Comparison of ENCODE assay signal across 17 cellular contexts in genomic region chr5:159163700-159164044, GRCh38. TPM values are rescaled to one million over a fixed set of nuclear protein-coding genes. Genes with fewer than 3 reads are reported as not detected.
DNase-seq lines count a peak whose midpoint lies in the region; ATAC-seq, FAIRE-seq and TF ChIP-seq lines count a peak whose summit lies in the region.
"Had no signal": no experiment of that assay in that cellular context is flagged by ENCODE, and none has a peak within 500 bp of the region (broad histone marks: within the 10 kb centered on the region; RNA-seq: fewer than 3 reads in every experiment).

No MANE protein-coding gene starts in this region.

- peaks cover 16% of the 10 kb centered on the region for H3K36me3 Mint-ChIP-seq in activated naive CD4-positive, alpha-beta T cell treated with anti-CD3 and anti-CD28 coated beads for 36 hours (ENCODE audit: low read depth)
- peaks cover 10% of the 10 kb centered on the region for H3K36me3 Mint-ChIP-seq in T-helper 17 cell (ENCODE audit: low read depth)

- dilution Hi-C loops in keratinocyte (cut with MboI; ENCODE audit: extremely low pct_ligation_motif_present, low sequenced_read_pairs) = no loop called here

- CTCF ChIA-PET in activated naive CD4-positive, alpha-beta T cell treated with anti-CD3 and anti-CD28 coated beads for 36 hours (lab: Charles Lee) = interaction anchor here (0.6 to 1.6 kb wide), 3 partner anchors 9 to 153 kb away, joined by 4 to 7 read pairs (median 4); no protein-coding TSS in a partner anchor

- H3K4me3 ChIP-seq in keratinocyte (ENCODE audit: control insufficient read depth in 2 of 3, extremely low read depth in 1 of 3, insufficient read depth in 2 of 3, low read depth in 1 of 3, low read length in 3 of 3) (peak overlapping the region in 1 of 3 experiments; percentile 50), upper lobe of left lung (no peak overlapping the region), foreskin fibroblast (ENCODE audit: low read depth in 1 of 2, low read length in 2 of 2) (no peak overlapping the region)
- H3K4me3 ChIP-seq: colonic mucosa, esophagus muscularis mucosa, skin epidermis had no signal

- peaks cover 20% of the 10 kb centered on the region for H3K4me1 ChIP-seq in keratinocyte (ENCODE audit: control insufficient read depth, extremely low read depth, insufficient read depth, low read length)
- H3K4me1 ChIP-seq in upper lobe of left lung = peaks cover 0 to 17% (median 2%) of the 10 kb centered on the region in 4 donors
- H3K4me1 ChIP-seq: colonic mucosa had no signal

- no peak overlapping the region for H3K4me3 Mint-ChIP-seq in activated naive CD4-positive, alpha-beta T cell treated with anti-CD3 and anti-CD28 coated beads for 36 hours
- no peak overlapping the region for H3K4me3 Mint-ChIP-seq in T-helper 17 cell

- H3K36me3 ChIP-seq in keratinocyte (ENCODE audit: control insufficient read depth in 2 of 2, extremely low read depth in 1 of 2, insufficient read depth in 2 of 2, low read length in 2 of 2) = peaks cover 5 to 6% of the 10 kb centered on the region in 2 experiments
- peaks cover 11 to 76% (median 23%) of the 10 kb centered on the region in 4 donors for H3K36me3 ChIP-seq in upper lobe of left lung

- no peaks in the 10 kb centered on the region for H3K9me3 Mint-ChIP-seq in activated naive CD4-positive, alpha-beta T cell treated with anti-CD3 and anti-CD28 coated beads for 36 hours

- H3K4me1 Mint-ChIP-seq in activated naive CD4-positive, alpha-beta T cell treated with anti-CD3 and anti-CD28 coated beads for 36 hours (ENCODE audit: low read depth) = peaks cover 42% of the 10 kb centered on the region
- peaks cover 16% of the 10 kb centered on the region for H3K4me1 Mint-ChIP-seq in T-helper 17 cell

- H3K9me3 ChIP-seq in T-helper 17 cell (ENCODE audit: control insufficient read depth, low read length, poor library complexity, severe bottlenecking) (no peaks in the 10 kb centered on the region), keratinocyte (ENCODE audit: control insufficient read depth, low read depth, low read length) (no peaks in the 10 kb centered on the region), upper lobe of left lung (no peaks in the 10 kb centered on the region)
- H3K9me3 ChIP-seq: colonic mucosa, esophagus muscularis mucosa, neutrophil had no signal

- intact Hi-C loops in activated naive CD4-positive, alpha-beta T cell treated with anti-CD3 and anti-CD28 coated beads for 36 hours (cut with micrococcal nuclease) = loop anchor here (1.0 to 10.0 kb wide), 4 partner anchors 16 to 1309 kb away; partner anchors contain the start of genes CLINT1 and FAM200C

- peak overlapping the region; percentile 37 for H2AFZ ChIP-seq in keratinocyte (ENCODE audit: control insufficient read depth, low read length)

- peak overlapping the region; percentile 88 for H3K27ac ChIP-seq in keratinocyte (ENCODE audit: control insufficient read depth, insufficient read depth, low read length)
- peak overlapping the region; percentile 14 to 73 (median 33) for H3K27ac ChIP-seq in upper lobe of left lung
- H3K27ac ChIP-seq: colonic mucosa, esophagus muscularis mucosa, neutrophil had no signal

- no peak for ATAC-seq in T-helper 17 cell
- ATAC-seq in upper lobe of left lung (ENCODE audit: low FRiP score in 2 of 2) = peak; percentile 52 to 79

- peak overlapping the region; percentile 58 for H3K9ac ChIP-seq in keratinocyte (ENCODE audit: control insufficient read depth, extremely low read depth, insufficient read depth, low read length)

- no peak for TF ChIP-seq CTCF in keratinocyte (optimal IDR thresholded peaks at IDR 0.05 in 1 of 3, IDR thresholded peaks at IDR 0.05 in 1 of 3, conservative IDR thresholded peaks at IDR 0.05 in 1 of 3; ENCODE audit: extremely low read depth in 1 of 3, insufficient read depth in 2 of 3, low read length in 3 of 3)
- TF ChIP-seq CTCF in upper lobe of left lung (IDR thresholded peaks at IDR 0.05) = no peak
- TF ChIP-seq CTCF in foreskin fibroblast (IDR thresholded peaks at IDR 0.05; ENCODE audit: low read depth, low read length) = no peak

- TF ChIP-seq EP300 in upper lobe of left lung (IDR thresholded peaks at IDR 0.05) = peak in 1 of 4 donors; percentile 56

- no peak for DNase-seq in activated naive CD4-positive, alpha-beta T cell treated with anti-CD3 and anti-CD28 coated beads for 36 hours
- DNase-seq in activated naive CD4-positive, alpha-beta T cell (lab: John Stamatoyannopoulos, UW) = no peak
- DNase-seq in T-helper 17 cell = no peak
- no peak for DNase-seq in keratinocyte (ENCODE audit: low read depth, low spot score)
- no peak for DNase-seq in upper lobe of left lung
- DNase-seq in C1 segment of cervical spinal cord (lab: John Stamatoyannopoulos, UW) = no peak
- no peak for DNase-seq in foreskin fibroblast
- DNase-seq in NCI-H1436 (lab: John Stamatoyannopoulos, UW) = no peak
- DNase-seq: activated CD8-positive, alpha-beta memory T cell treated with anti-CD3 and anti-CD28 coated beads for 24 hours; amygdala; colonic mucosa; NCI-H1930; NCI-H748 treated with DMSO at 0.1 percent for 48 hours; substantia nigra had no signal

- FAIRE-seq in keratinocyte (lab: Jason Lieb, UNC) = no peak

- 65 to 68% methylated on average over 2 of the region's 2 CpGs for WGBS in upper lobe of left lung, 2 donors

- H3K27ac Mint-ChIP-seq in activated naive CD4-positive, alpha-beta T cell treated with anti-CD3 and anti-CD28 coated beads for 36 hours = peak overlapping the region; percentile 32
- H3K27ac Mint-ChIP-seq in T-helper 17 cell = peak overlapping the region; percentile 91

- H3K27me3 ChIP-seq in keratinocyte (ENCODE audit: control insufficient read depth, extremely low read depth, insufficient read depth, low read length) (no peaks in the 10 kb centered on the region), upper lobe of left lung (no peaks in the 10 kb centered on the region)
- H3K27me3 ChIP-seq: colonic mucosa, esophagus muscularis mucosa, neutrophil had no signal

- no peaks in the 10 kb centered on the region for H3K27me3 Mint-ChIP-seq in activated naive CD4-positive, alpha-beta T cell treated with anti-CD3 and anti-CD28 coated beads for 36 hours (ENCODE audit: low read depth)
- H3K27me3 Mint-ChIP-seq in T-helper 17 cell = no peaks in the 10 kb centered on the region

- no peaks in the 10 kb centered on the region for H3K9me1 ChIP-seq in keratinocyte (ENCODE audit: control insufficient read depth, extremely low read depth, insufficient read depth, low read length)

- peak overlapping the region; percentile 74 for H3K4me2 ChIP-seq in keratinocyte (ENCODE audit: control insufficient read depth, extremely low read depth, insufficient read depth, low read depth, low read length)

- H3K79me2 ChIP-seq in keratinocyte (ENCODE audit: control insufficient read depth, insufficient read depth, low read length) = peaks cover 2% of the 10 kb centered on the region

- H4K20me1 ChIP-seq in keratinocyte (ENCODE audit: control insufficient read depth, extremely low read depth, insufficient read depth, low read length) = no peaks in the 10 kb centered on the region

- no peak for TF ChIP-seq POLR2A in upper lobe of left lung (IDR thresholded peaks at IDR 0.05)

RNA-seq across cellular contexts. Expression of gene RNF145, which starts 45.7 kb away (rescaled TPM):
- 10 to 100 TPM; 70.0 to 75.3 TPM for total RNA-seq in activated naive CD4-positive, alpha-beta T cell treated with anti-CD3 and anti-CD28 coated beads for 36 hours
- 10 to 100 TPM; 61.1 to 70.5 TPM for total RNA-seq in T-helper 17 cell
- 52.7 to 79.8 TPM (median 78.6 TPM) in 3 replicates for polyA plus RNA-seq in keratinocyte
- polyA plus RNA-seq in keratinocyte (2011; ENCODE audit: low read depth) = 23.9 TPM
- 38.6 and 70.8 TPM in 2 replicates for polyA plus RNA-seq in keratinocyte (2011; cell fraction: cytosol; rRNA removed)
- polyA plus RNA-seq in keratinocyte (2011; cell fraction: nucleus; rRNA removed) = 87.7 and 102 TPM in 2 replicates
- 46.0 and 61.8 TPM in 2 replicates for polyA plus RNA-seq in keratinocyte (2012; ENCODE audit: low replicate concordance)
- 45.7 to 78.2 TPM (median 50.8 TPM) in 3 replicates for polyA minus RNA-seq in keratinocyte
- polyA minus RNA-seq in keratinocyte (2011; cell fraction: cytosol; rRNA and poly(A)+ RNA removed) = 31.1 TPM
- 75.4 and 114 TPM in 2 replicates for polyA minus RNA-seq in keratinocyte (2011; cell fraction: nucleus; rRNA and poly(A)+ RNA removed)
- total RNA-seq in upper lobe of left lung = 100 to 1,000 TPM; 130 to 376 (median 232) TPM
